In the genomic region with DNA sequence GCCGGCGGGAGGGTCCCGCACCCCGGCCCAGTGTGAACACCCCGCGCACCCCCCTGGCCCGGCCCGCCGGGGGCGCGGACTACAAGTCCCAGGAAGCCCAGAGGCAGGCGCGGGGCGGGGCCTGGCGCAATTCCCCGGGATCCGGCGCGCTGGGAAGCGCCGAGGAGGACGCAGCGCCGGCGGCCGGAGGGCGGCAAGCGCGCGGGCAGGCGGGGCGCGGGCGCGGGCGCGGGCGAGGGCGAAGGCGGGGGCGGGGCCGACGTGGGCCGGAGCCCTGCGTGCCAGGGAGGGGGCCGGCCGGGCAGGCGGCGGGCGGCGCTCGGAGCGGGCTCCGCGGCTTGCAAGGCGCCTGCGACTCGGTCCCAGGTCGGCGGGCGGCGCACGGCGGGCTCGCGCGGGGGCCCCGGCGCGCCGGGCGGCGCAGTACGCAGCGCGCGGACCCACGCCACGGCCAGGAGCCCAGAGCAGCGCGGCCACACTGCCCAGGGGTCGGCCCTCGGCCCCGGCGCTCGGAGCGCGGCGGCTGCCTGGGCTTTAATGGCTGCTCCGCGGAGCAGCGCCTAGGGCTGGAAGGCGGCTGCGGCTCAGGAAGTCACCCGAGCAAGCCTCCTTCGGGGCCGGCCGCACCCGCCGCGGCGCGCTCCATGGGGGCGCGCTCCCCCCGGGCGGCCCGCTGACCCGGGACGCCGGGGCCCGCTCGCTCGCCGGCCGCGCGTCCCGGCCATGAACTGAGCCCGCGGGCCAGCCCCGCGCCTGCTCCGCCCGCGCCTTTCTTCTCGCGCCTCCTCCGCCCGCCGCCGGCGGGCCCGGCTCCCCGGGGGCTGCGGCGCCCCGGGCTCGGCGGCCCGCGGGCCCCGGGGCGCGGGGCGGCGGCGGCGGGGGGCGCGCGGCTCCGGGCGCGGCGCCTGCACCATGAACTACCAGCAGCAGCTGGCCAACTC, we compare ENCODE assay signal across 8 cellular contexts. TPM values are rescaled to one million over a fixed set of nuclear protein-coding genes. Genes with fewer than 3 reads are reported as not detected.
DNase-seq lines count a peak whose midpoint lies in the region; TF ChIP-seq lines count a peak whose summit lies in the region.

A gene (plus strand): TSS at position 269 of the 941 bp plus-strand sequence.

- H3K9ac ChIP-seq in KMS-11 = peak within 1 kb of the TSS; percentile 76
- H3K9ac ChIP-seq in SK-N-MC (ENCODE audit: insufficient read length) = peak within 1 kb of the TSS; percentile 77

- H3K9me3 ChIP-seq in SK-N-MC (ENCODE audit: low read depth, low read length) (no peaks in the 10 kb centered on the region), spleen (peaks cover 0 to 4% (median 0%) of the 10 kb centered on the region in 8 donors)
- H3K9me3 ChIP-seq in effector memory CD4-positive, alpha-beta T cell (ENCODE audit: control insufficient read depth, low read length) = no peaks in the 10 kb centered on the region

- H3K27me3 ChIP-seq in KMS-11 (ENCODE audit: insufficient read depth, low read depth) = no peaks in the 10 kb centered on the region
- H3K27me3 ChIP-seq in spleen (replicated peaks in 1 of 7) = peaks cover 0 to 69% (median 18%) of the 10 kb centered on the region in 7 donors
- peaks cover 2% of the 10 kb centered on the region for H3K27me3 ChIP-seq in effector memory CD4-positive, alpha-beta T cell (replicated peaks; ENCODE audit: control insufficient read depth, insufficient read depth, low read length, poor library complexity, severe bottlenecking)

- H3K79me2 ChIP-seq in KMS-11 (ENCODE audit: insufficient read depth, low read depth) = peaks cover 44% of the 10 kb centered on the region

- H3K27ac ChIP-seq in KMS-11 (0 out of 2 replicates have a peak within 1 kb of the TSS, but pooled peaks have one; percentile 35), SK-N-MC (no peak within 1 kb of the TSS), spleen (peak within 1 kb of the TSS; percentile 27 to 84 (median 78))
- H3K27ac ChIP-seq in effector memory CD4-positive, alpha-beta T cell (ENCODE audit: insufficient read depth, low read length, poor library complexity, severe bottlenecking) = no peak within 1 kb of the TSS

- peak; percentile 30 for DNase-seq in stimulated activated CD4-positive, alpha-beta T cell treated with anti-CD3 and anti-CD28 coated beads, Interleukin-4, amount 100 ng/mL, for 1 hour
- no peak for DNase-seq in stimulated activated CD4-positive, alpha-beta T cell treated with anti-CD3 and anti-CD28 coated beads, Interleukin-4, amount 100 ng/mL, for 24 hours
- DNase-seq in SK-N-MC (ENCODE audit: low read depth, low spot score) (no peak), dedifferentiated amniotic fluid mesenchymal stem cell (ENCODE audit: extremely low spot score) (peak; percentile 71), kidney glomerular epithelial cell (lab: John Stamatoyannopoulos, UW) (peak; percentile 78), spleen (peak; percentile 81)
- no peak for DNase-seq in effector memory CD4-positive, alpha-beta T cell

- H3K4me1 ChIP-seq in KMS-11 (ENCODE audit: low read depth, poor library complexity, severe bottlenecking) (peaks cover 35% of the 10 kb centered on the region), spleen (peaks cover 4 to 36% (median 21%) of the 10 kb centered on the region in 6 donors)
- H3K4me1 ChIP-seq in effector memory CD4-positive, alpha-beta T cell (ENCODE audit: control insufficient read depth, insufficient read depth, low read length, poor library complexity, severe bottlenecking) = no peaks in the 10 kb centered on the region

- H3K4me3 ChIP-seq in KMS-11 (IDR thresholded peaks at IDR 0.05; ENCODE audit: insufficient read depth, low read depth, low read length) (no peak within 1 kb of the TSS), SK-N-MC (peak within 1 kb of the TSS; percentile 82), spleen (peak within 1 kb of the TSS; percentile 30 to 71 (median 48))
- H3K4me3 ChIP-seq in effector memory CD4-positive, alpha-beta T cell (ENCODE audit: insufficient read depth, low read depth, low read length, poor library complexity, severe bottlenecking) = no peak within 1 kb of the TSS

- no peak for TF ChIP-seq POLR2A in spleen (IDR thresholded peaks at IDR 0.05)

- H3K36me3 ChIP-seq in KMS-11 (ENCODE audit: insufficient read depth) = no peaks in the 10 kb centered on the region
- H3K36me3 ChIP-seq in SK-N-MC (ENCODE audit: insufficient read depth, low read length) = no peaks in the 10 kb centered on the region
- no peaks in the 10 kb centered on the region for H3K36me3 ChIP-seq in spleen
- H3K36me3 ChIP-seq in effector memory CD4-positive, alpha-beta T cell (ENCODE audit: control insufficient read depth, insufficient read depth, low read length) = no peaks in the 10 kb centered on the region

- no peaks in the 10 kb centered on the region for H4K20me1 ChIP-seq in KMS-11 (ENCODE audit: insufficient read depth)

- H3K4me2 ChIP-seq in KMS-11 = peak within 1 kb of the TSS; percentile 78

- peak within 1 kb of the TSS; percentile 19; the same call in 1 of the 2 replicates for H2AFZ ChIP-seq in KMS-11 (ENCODE audit: low read depth)

- TF ChIP-seq CTCF in KMS-11 (conservative IDR thresholded peaks at IDR 0.05; ENCODE audit: low read depth, low read length) (no peak), spleen (IDR thresholded peaks at IDR 0.05 in 8 of 11, conservative IDR thresholded peaks at IDR 0.05 in 3 of 11) (no peak)

- 0 to 2% (median 1%) methylated on average over 65 to 156 of the region's 156 CpGs; no CpG with 5 or more reads in 1 of the 5 donors for WGBS in spleen, 5 donors

- intact Hi-C loops in spleen (cut with DNase I; ENCODE audit: low total_unique reads) = no loop called here

RNA-seq across cellular contexts. Expression of the gene that starts here (rescaled TPM):
- 10 to 100 TPM in 5 of 7 donors, 1 to 10 TPM in 2; 8.4 to 26.6 (median 16.7) TPM for total RNA-seq in spleen
- polyA plus RNA-seq in spleen = 1 to 10 TPM; 1.1 to 2.8 (median 1.3) TPM

Comparison
In these comparisons a context has a peak if more than half of its experiments do, and no peak if none do; other contexts are left out.
1. DNase-seq: peak in stimulated activated CD4-positive, alpha-beta T cell treated with anti-CD3 and anti-CD28 coated beads, Interleukin-4, amount 100 ng/mL, for 1 hour (single experiment), dedifferentiated amniotic fluid mesenchymal stem cell (single experiment), kidney glomerular epithelial cell (single experiment) and spleen (single experiment); none in stimulated activated CD4-positive, alpha-beta T cell treated with anti-CD3 and anti-CD28 coated beads, Interleukin-4, amount 100 ng/mL, for 24 hours (single experiment), SK-N-MC (single experiment) and effector memory CD4-positive, alpha-beta T cell (0 of 3).
2. H3K27ac ChIP-seq: peak in KMS-11 (single experiment) and spleen (8 of 8); none in SK-N-MC (single experiment) and effector memory CD4-positive, alpha-beta T cell (single experiment).
3. H3K4me3 ChIP-seq: peak in SK-N-MC (single experiment) and spleen (8 of 8); none in KMS-11 (single experiment) and effector memory CD4-positive, alpha-beta T cell (single experiment).